ENCODE assay signal across 9 cellular contexts in the genomic region with DNA sequence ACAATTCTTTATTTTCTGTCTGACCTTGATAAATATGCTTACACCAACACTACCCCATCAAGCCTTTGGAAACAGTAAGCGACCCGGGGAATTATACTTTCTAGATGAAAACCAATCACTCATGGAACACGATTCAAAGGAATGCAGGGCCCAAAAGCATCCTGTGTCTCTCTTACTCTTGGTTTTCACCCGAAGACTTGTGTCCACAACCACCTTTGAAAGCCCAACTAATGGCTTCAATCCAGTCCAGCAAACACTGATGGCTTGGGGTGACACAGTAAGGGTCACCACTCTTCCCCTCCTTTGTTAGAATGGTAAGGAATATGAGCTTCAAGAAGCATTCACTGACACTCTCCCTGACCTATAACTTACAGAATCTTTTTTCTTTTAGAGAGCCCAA. TPM values are rescaled to one million over a fixed set of nuclear protein-coding genes. Genes with fewer than 3 reads are reported as not detected.
DNase-seq lines count a peak whose midpoint lies in the region; ATAC-seq and TF ChIP-seq lines count a peak whose summit lies in the region.
"Had no signal": no experiment of that assay in that cellular context is flagged by ENCODE, and none has a peak within 500 bp of the region (broad histone marks: within the 10 kb centered on the region; RNA-seq: fewer than 3 reads in every experiment).

No MANE protein-coding gene starts in this region.

- H3K4me1 ChIP-seq in BE2C (peaks cover 5% of the 10 kb centered on the region; the same call in 1 of the 2 replicates), muscle layer of colon (ENCODE audit: insufficient read depth, low read length) (peaks cover 25% of the 10 kb centered on the region), upper lobe of left lung (peaks cover 12 to 27% (median 19%) of the 10 kb centered on the region in 4 donors)

- TF ChIP-seq POLR2A in upper lobe of left lung (IDR thresholded peaks at IDR 0.05) = no peak

- no peaks in the 10 kb centered on the region for H3K9me3 Mint-ChIP-seq in brain

- DNase-seq in BE2C (no peak), HT-29 (ENCODE audit: low spot score) (peak; percentile 30), NCI-H2081 (lab: John Stamatoyannopoulos, UW) (no peak), head of caudate nucleus (no peak), inferior parietal cortex (ENCODE audit: extremely low spot score) (no peak), upper lobe of left lung (no peak)
- DNase-seq: foreskin keratinocyte had no signal

- 58 to 62% methylated on average over 4 of the region's 4 CpGs for WGBS in upper lobe of left lung, 2 donors

- no peak for ATAC-seq in upper lobe of left lung (ENCODE audit: low FRiP score in 2 of 2)
- ATAC-seq: foreskin keratinocyte had no signal

- H3K4me3 ChIP-seq in BE2C (ENCODE audit: low read depth, low read length) (peak overlapping the region; percentile 91), muscle layer of colon (ENCODE audit: low read depth in 1 of 2, low read length in 2 of 2) (peak overlapping the region in 1 of 2 donors; percentile 73), upper lobe of left lung (peak overlapping the region in 1 of 4 donors; percentile 67)

- H3K4me3 Mint-ChIP-seq in brain = peak overlapping the region; percentile 96 to 99 (median 98)

- H3K9ac ChIP-seq in muscle layer of colon (ENCODE audit: low read length) = peak overlapping the region; percentile 81

- no peak for TF ChIP-seq EP300 in upper lobe of left lung (IDR thresholded peaks at IDR 0.05)

- peaks cover 33% of the 10 kb centered on the region for H3K36me3 Mint-ChIP-seq in brain

- H3K27ac Mint-ChIP-seq in brain = peak overlapping the region; percentile 98 to 99 (median 99)

- peaks cover 7% of the 10 kb centered on the region for H3K27me3 Mint-ChIP-seq in brain

- H3K27me3 ChIP-seq in BE2C = no peaks in the 10 kb centered on the region
- no peaks in the 10 kb centered on the region for H3K27me3 ChIP-seq in muscle layer of colon (ENCODE audit: control insufficient read depth in 1 of 2, insufficient read depth in 2 of 2, low read length in 2 of 2)
- no peaks in the 10 kb centered on the region for H3K27me3 ChIP-seq in upper lobe of left lung
- H3K27me3 ChIP-seq: foreskin keratinocyte had no signal

- peaks cover 70% of the 10 kb centered on the region for H3K4me1 Mint-ChIP-seq in brain

- H3K36me3 ChIP-seq in BE2C (peaks cover 17% of the 10 kb centered on the region), muscle layer of colon (ENCODE audit: insufficient read depth, low read length) (no peaks in the 10 kb centered on the region), upper lobe of left lung (peaks cover 0 to 21% (median 0%) of the 10 kb centered on the region in 4 donors)

- intact Hi-C loops in head of caudate nucleus (cut with DNase I) = no loop called here

- no peak for TF ChIP-seq CTCF in BE2C (IDR thresholded peaks at IDR 0.05; ENCODE audit: low read depth, low read length)
- TF ChIP-seq CTCF in brain (conservative IDR thresholded peaks at IDR 0.05) = no peak
- TF ChIP-seq CTCF in upper lobe of left lung (IDR thresholded peaks at IDR 0.05) = no peak

- H3K9me3 ChIP-seq in BE2C = no peaks in the 10 kb centered on the region
- no peaks in the 10 kb centered on the region for H3K9me3 ChIP-seq in muscle layer of colon (ENCODE audit: low read length)
- no peaks in the 10 kb centered on the region for H3K9me3 ChIP-seq in upper lobe of left lung

- H3K27ac ChIP-seq in muscle layer of colon (ENCODE audit: low read depth, low read length) = no peak overlapping the region
- no peak overlapping the region for H3K27ac ChIP-seq in upper lobe of left lung

RNA-seq across cellular contexts. Expression of a gene that starts 1.6 kb away (rescaled TPM):
- 11.2 TPM for polyA plus RNA-seq in BE2C (2012; ENCODE audit: insufficient read depth, insufficient read length, low read depth)
- total RNA-seq in HT-29 (2014; rRNA removed; shearing (Covaris generic)) = 5.4 and 6.1 TPM in 2 replicates
- 3.1 TPM for polyA plus RNA-seq in brain (ENCODE audit: insufficient read depth, low read depth, low replicate concordance)
- 10 to 100 TPM; 10.0 to 32.0 (median 15.9) TPM for total RNA-seq in upper lobe of left lung
